1 cellular context compared by ENCODE assay signal in genomic region chr2:157466764-157467163, GRCh38.
TF ChIP-seq lines count a peak whose summit lies in the region.

No MANE protein-coding gene starts in this region.

TF ChIP-seq in GM12878, 131 proteins besides CTCF, POLR2A, EP300 and RAD21 (continued from another document and continues in another):
- TF ChIP-seq CUX1 (IDR thresholded peaks at IDR 0.05; ENCODE audit: insufficient replicate concordance, low read depth, low read length) (no peak), MEF2B (IDR thresholded peaks at IDR 0.05; ENCODE audit: partially characterized antibody, poor library complexity, severe bottlenecking) (peak; percentile 61), CHD2 (IDR thresholded peaks at IDR 0.05; ENCODE audit: borderline replicate concordance, low read depth, low read length) (no peak), DPF2 (IDR thresholded peaks at IDR 0.05) (0 out of 2 replicates have a peak, but pooled peaks have one; percentile 51), FOXM1 (IDR thresholded peaks at IDR 0.05; ENCODE audit: low read depth, low read length) (0 out of 2 replicates have a peak, but pooled peaks have one; percentile 29), NBN (IDR thresholded peaks at IDR 0.05) (no peak), KLF5 (IDR thresholded peaks at IDR 0.05; ENCODE audit: partially characterized antibody) (no peak), SUPT20H (IDR thresholded peaks at IDR 0.05; ENCODE audit: borderline replicate concordance, control insufficient read depth, low read depth, low read length) (no peak), POU2F2 (IDR thresholded peaks at IDR 0.05; ENCODE audit: borderline replicate concordance, low read depth, low read length) (no peak), JUNB (IDR thresholded peaks at IDR 0.05) (peak; percentile 68), BCLAF1 (IDR thresholded peaks at IDR 0.05) (no peak), STAT3 (IDR thresholded peaks at IDR 0.05; ENCODE audit: low read depth, low read length) (no peak), STAT1 (conservative IDR thresholded peaks at IDR 0.05) (no peak), IKZF2 (IDR thresholded peaks at IDR 0.05) (peak; percentile 56 to 57; a peak in 2 of 4 replicates), CHD4 (IDR thresholded peaks at IDR 0.05) (no peak), ATF2 (IDR thresholded peaks at IDR 0.05; ENCODE audit: low read length) (peak; percentile 56; the same call in 1 of the 2 replicates), CREB1 (IDR thresholded peaks at IDR 0.05; ENCODE audit: low read depth) (peak; percentile 49; the same call in 1 of the 2 replicates), TCF7 (IDR thresholded peaks at IDR 0.05; ENCODE audit: borderline replicate concordance) (peak; percentile 85), BRCA1 (IDR thresholded peaks at IDR 0.05; ENCODE audit: low read depth, low read length) (no peak), GATAD2B (conservative IDR thresholded peaks at IDR 0.05; ENCODE audit: low read depth) (no peak), HSF1 (IDR thresholded peaks at IDR 0.05; ENCODE audit: low read depth, low read length) (no peak), TCF3 (IDR thresholded peaks at IDR 0.05; ENCODE audit: borderline replicate concordance, insufficient read depth, low read depth, low read length) (no peak), ZNF274 (IDR thresholded peaks at IDR 0.05; ENCODE audit: insufficient read depth, insufficient read length) (no peak), MYB (IDR thresholded peaks at IDR 0.05; ENCODE audit: borderline replicate concordance, low read depth, low read length) (no peak), ZZZ3 (IDR thresholded peaks at IDR 0.05; ENCODE audit: control insufficient read depth, insufficient read length, low read depth) (no peak), MTA2 (IDR thresholded peaks at IDR 0.05; ENCODE audit: low read depth) (peak; percentile 60), SMC3 (IDR thresholded peaks at IDR 0.05; ENCODE audit: borderline replicate concordance, low read length) (no peak), NR2F1 (conservative IDR thresholded peaks at IDR 0.05) (no peak), E2F4 (IDR thresholded peaks at IDR 0.05; ENCODE audit: low read depth, low read length) (no peak), PAX5 (IDR thresholded peaks at IDR 0.05; ENCODE audit: borderline replicate concordance, low read depth, low read length) (no peak), KAT2A (conservative IDR thresholded peaks at IDR 0.05; ENCODE audit: control insufficient read depth, low read depth, low read length) (no peak), SPI1 (IDR thresholded peaks at IDR 0.05; ENCODE audit: borderline replicate concordance, insufficient read depth, low read depth, low read length) (no peak), RB1 (IDR thresholded peaks at IDR 0.05; ENCODE audit: borderline replicate concordance) (no peak), CBX3 (IDR thresholded peaks at IDR 0.05; ENCODE audit: borderline replicate concordance, low read depth) (no peak), ETV6 (conservative IDR thresholded peaks at IDR 0.05 in 1 of 2, IDR thresholded peaks at IDR 0.05 in 1 of 2; ENCODE audit: borderline replicate concordance in 1 of 2, low read depth in 1 of 2) (no peak), REST (IDR thresholded peaks at IDR 0.05; ENCODE audit: low read depth, low read length) (no peak), SMARCA5 (IDR thresholded peaks at IDR 0.05) (no peak), KDM1A (IDR thresholded peaks at IDR 0.05; ENCODE audit: borderline replicate concordance) (no peak), SREBF2 (IDR thresholded peaks at IDR 0.05; ENCODE audit: low read length) (no peak), WRNIP1 (IDR thresholded peaks at IDR 0.05; ENCODE audit: borderline replicate concordance, low read depth, low read length) (no peak), BHLHE40 (IDR thresholded peaks at IDR 0.05; ENCODE audit: borderline replicate concordance in 1 of 2, low read depth in 2 of 2, low read length in 1 of 2) (no peak), TAF1 (IDR thresholded peaks at IDR 0.05; ENCODE audit: borderline replicate concordance, low read depth, low read length) (no peak), SP1 (IDR thresholded peaks at IDR 0.05; ENCODE audit: low read depth, low read length) (no peak), NR2C1 (IDR thresholded peaks at IDR 0.05) (no peak), GABPA (IDR thresholded peaks at IDR 0.05; ENCODE audit: low read depth) (no peak), BCL11A (IDR thresholded peaks at IDR 0.05; ENCODE audit: low read depth, low read length) (peak; percentile 59; the same call in 1 of the 2 replicates), PKNOX1 (IDR thresholded peaks at IDR 0.05) (no peak), SREBF1 (IDR thresholded peaks at IDR 0.05; ENCODE audit: low read length) (no peak), USF2 (IDR thresholded peaks at IDR 0.05; ENCODE audit: borderline replicate concordance, low read depth, low read length) (no peak), SUZ12 (IDR thresholded peaks at IDR 0.05; ENCODE audit: unreplicated experiment) (no peak), EGR1 (IDR thresholded peaks at IDR 0.05; ENCODE audit: borderline replicate concordance in 1 of 2, low read depth in 2 of 2, low read length in 2 of 2) (no peak), TARDBP (IDR thresholded peaks at IDR 0.05; ENCODE audit: borderline replicate concordance) (no peak)
